Comparison of ENCODE assay signal across 1 cellular context in genomic region chr5:40991168-40991980, GRCh38.
TF ChIP-seq lines count a peak whose summit lies in the region.

No MANE protein-coding gene starts in this region.

TF ChIP-seq in HepG2, 621 proteins besides CTCF, POLR2A, EP300 and RAD21 (continued from another document and continues in another):
- peak; percentile 92 for TF ChIP-seq ZGPAT (CRISPR knock-in tag; IDR thresholded peaks at IDR 0.05)
- peak; percentile 79 for TF ChIP-seq TBX2 (CRISPR knock-in tag; IDR thresholded peaks at IDR 0.05; ENCODE audit: borderline replicate concordance)
- TF ChIP-seq ZNF552 (CRISPR knock-in tag; IDR thresholded peaks at IDR 0.05; ENCODE audit: borderline replicate concordance), result no peak
- no peak for TF ChIP-seq SAFB2 (CRISPR knock-in tag; IDR thresholded peaks at IDR 0.05; ENCODE audit: borderline replicate concordance, low read depth)
- TF ChIP-seq ASH2L (IDR thresholded peaks at IDR 0.05; ENCODE audit: insufficient read length, low read depth, low read length), result peak; percentile 50
- TF ChIP-seq ZNF10 (CRISPR knock-in tag; IDR thresholded peaks at IDR 0.05; ENCODE audit: borderline replicate concordance, low read depth), result no peak
- no peak for TF ChIP-seq RFX5 (IDR thresholded peaks at IDR 0.05; ENCODE audit: low read depth, low read length)
- TF ChIP-seq ZNF430 (CRISPR knock-in tag; IDR thresholded peaks at IDR 0.05), result 0 out of 2 replicates have a peak, but pooled peaks have one; percentile 58
- no peak for TF ChIP-seq RFX3 (CRISPR knock-in tag; IDR thresholded peaks at IDR 0.05)
- TF ChIP-seq ZSCAN12 (CRISPR knock-in tag; IDR thresholded peaks at IDR 0.05), result no peak
- no peak for TF ChIP-seq ZNF296 (CRISPR knock-in tag; conservative IDR thresholded peaks at IDR 0.05)
- TF ChIP-seq ZNF619 (CRISPR knock-in tag; IDR thresholded peaks at IDR 0.05), result no peak
- TF ChIP-seq IKZF4 (CRISPR knock-in tag; IDR thresholded peaks at IDR 0.05; ENCODE audit: borderline replicate concordance, low read depth, not compliant biosample characterization), result no peak
- TF ChIP-seq SNAI1 (CRISPR knock-in tag; IDR thresholded peaks at IDR 0.05; ENCODE audit: borderline replicate concordance), result no peak
- no peak for TF ChIP-seq ZIK1 (CRISPR knock-in tag; IDR thresholded peaks at IDR 0.05; ENCODE audit: borderline replicate concordance, low read depth)
- TF ChIP-seq JUN (CRISPR knock-in tag; IDR thresholded peaks at IDR 0.05), result 0 out of 2 replicates have a peak, but pooled peaks have one; percentile 17
- TF ChIP-seq NFAT5 (CRISPR knock-in tag; IDR thresholded peaks at IDR 0.05), result no peak
- no peak for TF ChIP-seq ZNF572 (CRISPR knock-in tag; IDR thresholded peaks at IDR 0.05)
- TF ChIP-seq ZNF318 (CRISPR knock-in tag; IDR thresholded peaks at IDR 0.05), result no peak
- peak; percentile 63 for TF ChIP-seq SKI (IDR thresholded peaks at IDR 0.05; ENCODE audit: partially characterized antibody)
- no peak; a peak in 1 of 4 replicates for TF ChIP-seq REST (IDR thresholded peaks at IDR 0.05; ENCODE audit: borderline replicate concordance in 1 of 2, low read depth in 1 of 2, low read length in 2 of 2)
- no peak for TF ChIP-seq SMAD1 (CRISPR knock-in tag; IDR thresholded peaks at IDR 0.05; ENCODE audit: borderline replicate concordance, low read depth)
- TF ChIP-seq CEBPG (CRISPR knock-in tag; IDR thresholded peaks at IDR 0.05), result peak; percentile 96
- no peak for TF ChIP-seq ZFP41 (CRISPR knock-in tag; IDR thresholded peaks at IDR 0.05; ENCODE audit: borderline replicate concordance)
- no peak for TF ChIP-seq FUBP1 (CRISPR knock-in tag; IDR thresholded peaks at IDR 0.05; ENCODE audit: borderline replicate concordance)
- TF ChIP-seq GMEB2 (CRISPR knock-in tag; IDR thresholded peaks at IDR 0.05; ENCODE audit: low read depth), result no peak
- no peak for TF ChIP-seq SOX6 (IDR thresholded peaks at IDR 0.05)
- TF ChIP-seq SOX6 (CRISPR knock-in tag; IDR thresholded peaks at IDR 0.05), result peak; percentile 94
- no peak for TF ChIP-seq ZNF780A (CRISPR knock-in tag; IDR thresholded peaks at IDR 0.05)
